14 cellular contexts compared by ENCODE assay signal in genomic region chr6:165766457-165766856, GRCh38.
A peak's percentile ranks its signal among the peaks of the same experiment; 100 is the strongest.
DNase-seq lines count a peak whose midpoint lies in the region; ATAC-seq and TF ChIP-seq lines count a peak whose summit lies in the region.
"Had no signal": no experiment of that assay in that cellular context is flagged by ENCODE, and none has a peak within 500 bp of the region (broad histone marks: within the 10 kb centered on the region; RNA-seq: fewer than 3 reads in every experiment).

No MANE protein-coding gene starts in this region.

- no peak overlapping the region for H2BK5ac ChIP-seq in mesenchymal stem cell (ENCODE audit: low read depth, low read length, poor library complexity, severe bottlenecking)

- no peaks in the 10 kb centered on the region for H4K20me1 ChIP-seq in MM.1S (ENCODE audit: insufficient read depth, low read length)

- no peak overlapping the region for H4K91ac ChIP-seq in mesenchymal stem cell (ENCODE audit: low read length)

- H3K4me3 ChIP-seq in ACC112 (ENCODE audit: low read depth, low read length) = peak overlapping the region; percentile 16; the same call in 1 of the 2 replicates
- no peak overlapping the region for H3K4me3 ChIP-seq in MM.1S (ENCODE audit: low read length)
- H3K4me3 ChIP-seq in choroid plexus epithelial cell (ENCODE audit: low read depth, low read length) = no peak overlapping the region
- no peak overlapping the region for H3K4me3 ChIP-seq in mesenchymal stem cell (ENCODE audit: insufficient read depth in 1 of 2, low read depth in 1 of 2, low read length in 2 of 2)
- no peak overlapping the region for H3K4me3 ChIP-seq in ovary
- H3K4me3 ChIP-seq: dorsolateral prefrontal cortex, uterus had no signal

- TF ChIP-seq EP300 in ovary (IDR thresholded peaks at IDR 0.05) = no peak

- intact Hi-C loops in ovary (cut with DNase I) = no loop called here

- no peaks in the 10 kb centered on the region for H3F3A ChIP-seq in MM.1S (ENCODE audit: insufficient read depth, low read length)

- 6% methylated on average over 4 of the region's 4 CpGs for WGBS in mesenchymal stem cell
- 16 to 39% (median 21%) methylated on average over 4 of the region's 4 CpGs for WGBS in ovary, 3 donors

- H3K27ac ChIP-seq in ACC112 (ENCODE audit: low read depth, low read length) = peak overlapping the region; percentile 49
- H3K27ac ChIP-seq in MM.1S (ENCODE audit: low read length) = no peak overlapping the region
- H3K27ac ChIP-seq in mesenchymal stem cell (ENCODE audit: low read length, poor library complexity, severe bottlenecking) = no peak overlapping the region
- H3K27ac ChIP-seq in ovary = no peak overlapping the region
- H3K27ac ChIP-seq: dorsolateral prefrontal cortex had no signal

- no peak overlapping the region for H3K9ac ChIP-seq in MM.1S (ENCODE audit: low read length)
- no peak overlapping the region for H3K9ac ChIP-seq in mesenchymal stem cell (ENCODE audit: low read length)

- TF ChIP-seq POLR2A in ovary (IDR thresholded peaks at IDR 0.05) = no peak

- no peaks in the 10 kb centered on the region for H3K36me3 ChIP-seq in ACC112 (ENCODE audit: insufficient read depth, low read length)
- no peaks in the 10 kb centered on the region for H3K36me3 ChIP-seq in MM.1S (replicated peaks; ENCODE audit: insufficient read depth, low read length)
- H3K36me3 ChIP-seq in mesenchymal stem cell (ENCODE audit: control insufficient read depth in 1 of 2, insufficient read depth in 2 of 2, low read depth in 1 of 2, low read length in 2 of 2) = no peaks in the 10 kb centered on the region
- no peaks in the 10 kb centered on the region for H3K36me3 ChIP-seq in ovary
- H3K36me3 ChIP-seq: uterus had no signal

- H2BK120ac ChIP-seq in mesenchymal stem cell (ENCODE audit: low read depth, low read length) = no peak overlapping the region

- H3K9me3 ChIP-seq in MM.1S (replicated peaks; ENCODE audit: insufficient read depth, low read length) (no peaks in the 10 kb centered on the region), mesenchymal stem cell (ENCODE audit: control insufficient read depth, low read length) (peaks cover 5% of the 10 kb centered on the region), ovary (peaks cover 0 to 4% of the 10 kb centered on the region in 2 donors)
- H3K9me3 ChIP-seq: uterus had no signal

- H2AFZ ChIP-seq in ACC112 (ENCODE audit: low read length, unreplicated experiment) (peak overlapping the region; percentile 66), MM.1S (ENCODE audit: low read length) (no peak overlapping the region), mesenchymal stem cell (ENCODE audit: low read depth, low read length) (no peak overlapping the region)

- H3K79me1 ChIP-seq in mesenchymal stem cell (replicated peaks; ENCODE audit: low read length, poor library complexity, severe bottlenecking) = no peaks in the 10 kb centered on the region

- no peaks in the 10 kb centered on the region for H3K9me2 ChIP-seq in MM.1S (replicated peaks; ENCODE audit: insufficient read depth, low read length)

- no peak overlapping the region for H4K8ac ChIP-seq in mesenchymal stem cell (ENCODE audit: low read length)

- H3K4ac ChIP-seq in mesenchymal stem cell (ENCODE audit: low read depth in 1 of 2, low read length in 2 of 2) = no peak overlapping the region

- no peak overlapping the region for H3K18ac ChIP-seq in mesenchymal stem cell (ENCODE audit: low read depth in 1 of 2, low read length in 2 of 2)

- no peak overlapping the region for H2AK5ac ChIP-seq in mesenchymal stem cell (ENCODE audit: low read length, severe bottlenecking)

- DNase-seq in MM.1S (peak; percentile 17), choroid plexus epithelial cell (ENCODE audit: low read depth) (peak; percentile 82), mesenchymal stem cell (peak; percentile 38), ovary (no peak)
- DNase-seq in activated CD8-positive, alpha-beta memory T cell treated with anti-CD3 and anti-CD28 coated beads for 24 hours = no peak
- DNase-seq: anterior cingulate cortex, dorsolateral prefrontal cortex, EL, left ventricle myocardium superior, SIG-M5, uterus had no signal

- H3K23ac ChIP-seq in mesenchymal stem cell (ENCODE audit: low read length in 2 of 2) = no peak overlapping the region

- TF ChIP-seq CTCF in MM.1S (IDR thresholded peaks at IDR 0.05; ENCODE audit: low read length) (no peak), choroid plexus epithelial cell (conservative IDR thresholded peaks at IDR 0.05; ENCODE audit: low read depth, low read length) (no peak), ovary (IDR thresholded peaks at IDR 0.05) (no peak)

- peaks cover 18% of the 10 kb centered on the region for H3K4me1 ChIP-seq in ACC112 (ENCODE audit: control insufficient read depth, insufficient read depth, low read length, unreplicated experiment)
- H3K4me1 ChIP-seq in MM.1S (ENCODE audit: low read length) = no peaks in the 10 kb centered on the region
- H3K4me1 ChIP-seq in mesenchymal stem cell (ENCODE audit: control insufficient read depth, insufficient read depth, low read depth, low read length) = no peaks in the 10 kb centered on the region
- no peaks in the 10 kb centered on the region for H3K4me1 ChIP-seq in ovary (ENCODE audit: insufficient read depth)
- H3K4me1 ChIP-seq: uterus had no signal

- H2BK12ac ChIP-seq in mesenchymal stem cell (ENCODE audit: low read length in 2 of 2) = no peak overlapping the region

- ATAC-seq in GM21390 (IDR thresholded peaks at IDR 0.05; ENCODE audit: unreplicated experiment) (no peak), GM19397 (IDR thresholded peaks at IDR 0.05; ENCODE audit: unreplicated experiment) (no peak)
- ATAC-seq: left ventricle myocardium superior had no signal

- H3K14ac ChIP-seq in mesenchymal stem cell (ENCODE audit: low read length in 2 of 2) = no peak overlapping the region

- no peaks in the 10 kb centered on the region for H3K79me2 ChIP-seq in ACC112 (ENCODE audit: control insufficient read depth, insufficient read depth, low read length, unreplicated experiment)
- H3K79me2 ChIP-seq in MM.1S (ENCODE audit: low read length) = no peaks in the 10 kb centered on the region

- H3K27me3 ChIP-seq in ACC112 (ENCODE audit: insufficient read depth, low read length) (no peaks in the 10 kb centered on the region), MM.1S (replicated peaks; ENCODE audit: insufficient read depth, low read length) (no peaks in the 10 kb centered on the region), mesenchymal stem cell (ENCODE audit: control insufficient read depth in 1 of 2, insufficient read depth in 1 of 2, low read length in 2 of 2) (no peaks in the 10 kb centered on the region), ovary (no peaks in the 10 kb centered on the region)
- H3K27me3 ChIP-seq: dorsolateral prefrontal cortex, uterus had no signal

- H2BK15ac ChIP-seq in mesenchymal stem cell (ENCODE audit: low read depth, poor library complexity, severe bottlenecking) = no peak overlapping the region

- H3K4me2 ChIP-seq in MM.1S (ENCODE audit: low read depth, low read length) (no peak overlapping the region), mesenchymal stem cell (ENCODE audit: low read length, poor library complexity, severe bottlenecking) (no peak overlapping the region)

Comparison
In these comparisons a context has a peak if more than half of its experiments do, and no peak if none do; other contexts are left out.
1. DNase-seq: peak in MM.1S (single experiment), choroid plexus epithelial cell (single experiment) and mesenchymal stem cell (single experiment); none in ovary (0 of 5) and activated CD8-positive, alpha-beta memory T cell treated with anti-CD3 and anti-CD28 coated beads for 24 hours (single experiment).